In the genomic region with DNA sequence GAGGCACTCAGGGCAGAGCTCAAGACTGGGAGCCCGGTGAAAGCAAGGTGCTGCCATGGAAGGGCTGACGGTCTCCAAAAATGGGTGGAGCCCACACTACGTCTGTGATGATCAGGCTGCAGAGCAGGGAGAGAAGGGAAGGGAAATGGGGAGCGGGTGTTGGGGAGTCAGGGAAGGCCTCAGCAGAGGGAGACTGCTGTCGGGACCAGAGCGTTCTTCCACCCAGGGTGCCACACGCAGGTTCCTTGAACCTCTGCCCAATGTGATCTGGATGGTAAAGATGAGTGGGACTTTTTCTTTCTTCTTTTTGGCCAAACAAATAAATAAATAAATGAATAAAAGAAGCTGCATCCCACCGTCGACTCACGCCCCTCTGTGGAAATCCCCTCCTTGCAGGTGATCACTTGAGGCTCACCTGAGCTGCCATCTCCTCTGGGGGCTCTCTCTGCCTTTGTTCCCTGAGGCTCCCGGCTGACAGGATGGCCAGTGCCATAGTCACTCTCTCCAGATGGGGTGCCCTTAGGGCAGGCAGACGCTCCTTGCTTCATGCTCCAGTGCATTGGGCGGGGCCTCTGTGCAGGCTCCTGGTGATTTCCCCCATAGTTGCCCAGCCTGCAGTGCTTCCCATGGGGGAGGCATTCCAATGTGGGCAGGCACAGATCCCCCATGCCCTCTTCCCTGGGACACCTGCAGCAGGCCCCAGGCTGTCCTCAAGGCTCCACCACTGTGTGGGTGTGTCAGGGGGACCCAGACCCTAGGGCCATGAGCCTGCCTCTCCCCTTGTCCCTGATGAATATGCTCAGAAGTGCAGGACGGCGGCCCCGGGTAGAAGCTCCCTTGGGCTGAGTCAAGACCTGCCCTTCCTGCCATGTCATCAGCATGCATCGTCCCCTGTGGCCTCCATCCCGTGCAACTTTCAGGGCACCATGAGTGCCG, we compare ENCODE assay signal across 14 cellular contexts.
"Had no signal": no experiment of that assay in that cellular context is flagged by ENCODE, and none has a peak within 500 bp of the region (broad histone marks: within the 10 kb centered on the region; RNA-seq: fewer than 3 reads in every experiment).

No MANE protein-coding gene starts in this region.

- DNase-seq: activated CD4-positive, alpha-beta memory T cell treated with anti-CD3 and anti-CD28 coated beads for 36 hours; activated CD4-positive, alpha-beta T cell treated with anti-CD3 and anti-CD28 coated beads for 36 hours; activated gamma-delta T cell; activated T-cell treated with anti-CD3 and anti-CD28 coated beads, Interleukin-2, amount 50 U/mL, for 4 hours; amniotic stem cell; effector CD8-positive, alpha-beta T cell; foreskin melanocyte; immature natural killer cell; stimulated activated CD4-positive, alpha-beta T cell treated with anti-CD3 and anti-CD28 coated beads, Interleukin-4, amount 100 ng/mL, for 4 hours; stimulated activated CD8-positive, alpha-beta memory T cell treated with anti-CD3 and anti-CD28 coated beads, Interleukin-4, amount 100 ng/mL, for 48 hours; stimulated activated naive CD8-positive, alpha-beta T cell treated with anti-CD3 and anti-CD28 coated beads, Interleukin-15, Interleukin-2, amounts not matched to agents 100 U/mL and 50 U/mL, for 24 hours had no signal

- ATAC-seq: activated CD4-positive, alpha-beta T cell treated with anti-CD3 and anti-CD28 coated beads for 36 hours; activated T-cell treated with anti-CD3 and anti-CD28 coated beads, Interleukin-2, amount 50 U/mL, for 4 hours; body of pancreas; pancreas; stimulated activated naive CD8-positive, alpha-beta T cell treated with anti-CD3 and anti-CD28 coated beads, Interleukin-15, Interleukin-2, amounts not matched to agents 100 U/mL and 50 U/mL, for 24 hours had no signal

- FAIRE-seq: endothelial cell of umbilical vein, pancreas had no signal
